16 cellular contexts compared by ENCODE assay signal in the genomic region with DNA sequence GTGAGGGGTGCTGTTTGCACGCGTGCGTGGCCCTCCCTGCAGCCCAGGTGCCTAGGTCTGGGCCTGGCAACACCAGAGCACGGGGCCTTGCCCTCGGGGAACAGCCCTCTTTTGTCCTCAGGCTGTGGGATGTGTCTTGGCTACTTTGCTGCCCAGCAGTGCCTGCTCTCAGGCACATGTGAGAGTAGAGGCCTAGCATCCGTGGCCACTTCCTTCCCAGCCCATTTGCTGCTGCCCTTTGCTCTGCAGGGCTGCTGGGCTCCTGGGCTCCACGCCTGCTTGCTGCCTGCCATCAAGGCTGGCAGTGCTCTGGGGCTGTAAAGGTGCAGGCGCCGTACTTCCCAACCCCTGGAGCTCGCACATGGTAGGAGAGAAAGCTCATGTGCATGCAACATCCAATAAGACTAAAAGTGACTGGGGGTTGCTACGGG. TPM values are rescaled to one million over a fixed set of nuclear protein-coding genes. Genes with fewer than 3 reads are reported as not detected.
DNase-seq lines count a peak whose midpoint lies in the region; ATAC-seq, FAIRE-seq and TF ChIP-seq lines count a peak whose summit lies in the region.
"Had no signal": no experiment of that assay in that cellular context is flagged by ENCODE, and none has a peak within 500 bp of the region (broad histone marks: within the 10 kb centered on the region; RNA-seq: fewer than 3 reads in every experiment).

No MANE protein-coding gene starts in this region.

- peaks cover 63% of the 10 kb centered on the region for H4K20me1 ChIP-seq in neural progenitor cell (ENCODE audit: low read depth)

- FAIRE-seq in urothelium cell line (lab: Jason Lieb, UNC), result peak; percentile 17

- peaks cover 68 to 100% (median 98%) of the 10 kb centered on the region in 9 donors for H3K4me1 ChIP-seq in heart right ventricle
- peaks cover 10 to 58% of the 10 kb centered on the region in 2 donors for H3K4me1 ChIP-seq in esophagus (ENCODE audit: control insufficient read depth in 2 of 2, insufficient read depth in 2 of 2, low read length in 1 of 2)
- peaks cover 32% of the 10 kb centered on the region for H3K4me1 ChIP-seq in neural progenitor cell

- H3K4me1 Mint-ChIP-seq in neural progenitor cell, result peaks cover 63% of the 10 kb centered on the region

- peak overlapping the region; percentile 71 for H3K4me3 Mint-ChIP-seq in neural progenitor cell

- peak overlapping the region; percentile 95 for H3K27ac Mint-ChIP-seq in neural progenitor cell

- H3K36me3 Mint-ChIP-seq in neural progenitor cell, result peaks cover 7% of the 10 kb centered on the region

- H3K36me3 ChIP-seq in heart right ventricle (peaks cover 0 to 67% (median 22%) of the 10 kb centered on the region in 9 donors), esophagus (ENCODE audit: control insufficient read depth in 2 of 2, insufficient read depth in 2 of 2, low read length in 1 of 2) (peaks cover 14 to 51% of the 10 kb centered on the region in 2 donors), neural progenitor cell (no peaks in the 10 kb centered on the region)

- no peak overlapping the region for H2AFZ ChIP-seq in neural progenitor cell (replicated peaks)

- H3K9me3 ChIP-seq in heart right ventricle (no peaks in the 10 kb centered on the region), esophagus (ENCODE audit: control insufficient read depth in 2 of 2, insufficient read depth in 1 of 2, low read depth in 1 of 2, low read length in 1 of 2) (no peaks in the 10 kb centered on the region), neural progenitor cell (ENCODE audit: low read depth) (no peaks in the 10 kb centered on the region)
- H3K9me3 ChIP-seq: SJCRH30 had no signal

- peaks cover 70% of the 10 kb centered on the region for H3K79me2 ChIP-seq in neural progenitor cell (ENCODE audit: low read depth)

- DNase-seq in heart right ventricle, result no peak
- no peak for DNase-seq in Right ventricle myocardium inferior (ENCODE audit: missing footprints)
- DNase-seq in neural progenitor cell (ENCODE audit: low spot score), result no peak
- no peak for DNase-seq in urothelium cell line (ENCODE audit: low spot score)
- no peak for DNase-seq in GM03348 (ENCODE audit: low spot score)
- DNase-seq in NCI-H2196 (lab: John Stamatoyannopoulos, UW; ENCODE audit: unreplicated experiment), result no peak
- DNase-seq: ACHN; activated naive CD4-positive, alpha-beta T cell treated with Interleukin-2 at 50 U/mL for 16 hours; hippocampal formation; NCI-H510A; SJCRH30 had no signal

- H3K9me3 Mint-ChIP-seq in neural progenitor cell, result no peaks in the 10 kb centered on the region

- H3K9ac ChIP-seq in neural progenitor cell, result no peak overlapping the region

- intact Hi-C loops in heart right ventricle (cut with DNase I), result loop anchor here in 1 of 10 donors (5.0 kb wide), 1 partner anchor 45 kb away; no protein-coding TSS in a partner anchor
- intact Hi-C loops in Right ventricle myocardium inferior (cut with DNase I), result no loop called here

- ATAC-seq in heart right ventricle (no peak), Right ventricle myocardium inferior (no peak), HG03108 (IDR thresholded peaks at IDR 0.05; ENCODE audit: unreplicated experiment) (no peak)

- H3K27me3 ChIP-seq in heart right ventricle, result no peaks in the 10 kb centered on the region
- H3K27me3 ChIP-seq in esophagus (ENCODE audit: control insufficient read depth in 1 of 2, insufficient read depth in 2 of 2, low read length in 2 of 2), result no peaks in the 10 kb centered on the region
- H3K27me3 ChIP-seq in neural progenitor cell, result no peaks in the 10 kb centered on the region
- H3K27me3 ChIP-seq: SJCRH30 had no signal

- 69 to 73% methylated on average over 11 of the region's 11 CpGs for WGBS in heart right ventricle, 2 donors
- WGBS in esophagus, 2 donors, result 52 to 53% methylated on average over 11 of the region's 11 CpGs

- no peak overlapping the region for H3K4me3 ChIP-seq in heart right ventricle
- no peak overlapping the region for H3K4me3 ChIP-seq in esophagus (ENCODE audit: low read depth in 1 of 2, low read length in 2 of 2)
- H3K4me3 ChIP-seq in neural progenitor cell, result no peak overlapping the region
- H3K4me3 ChIP-seq: SJCRH30 had no signal

- TF ChIP-seq CTCF in heart right ventricle (IDR thresholded peaks at IDR 0.05) (no peak), neural progenitor cell (IDR thresholded peaks at IDR 0.05) (no peak)

- H3K27me3 Mint-ChIP-seq in neural progenitor cell (ENCODE audit: insufficient read depth, low read depth), result peaks cover 6% of the 10 kb centered on the region

- H3K27ac ChIP-seq in heart right ventricle (peak overlapping the region; percentile 3 to 95 (median 66)), esophagus (ENCODE audit: low read depth in 2 of 2, low read length in 1 of 2) (peak overlapping the region; percentile 71 to 82), neural progenitor cell (peak overlapping the region; percentile 25)
- H3K27ac ChIP-seq: SJCRH30 had no signal

- peaks cover 15% of the 10 kb centered on the region for H3F3A ChIP-seq in neural progenitor cell (ENCODE audit: low read depth)

- H3K4me2 ChIP-seq in neural progenitor cell, result no peak overlapping the region

RNA-seq across cellular contexts. Expression of gene CAPN12, which starts 46.6 kb away (rescaled TPM):
- total RNA-seq in heart right ventricle (1 to 10 TPM in 2 of 10 donors, under 1 TPM in 8; 0.15 to 1.5 (median 0.59) TPM), Right ventricle myocardium inferior (not detected), neural progenitor cell (ENCODE audit: low replicate concordance) (1.0 and 4.9 TPM in 2 replicates)
- polyA plus RNA-seq in heart right ventricle (1 to 10 TPM; 1.1 to 3.6 TPM), esophagus (10 to 100 TPM in 1 of 2 donors, 1 to 10 TPM in 1; 4.1 to 12.3 TPM)
- total RNA-seq: Daoy, dermis microvascular lymphatic vessel endothelial cell, myocyte, SJCRH30 had no signal

RNA-seq across cellular contexts. Expression of gene ACTN4, which starts 50.2 kb away (rescaled TPM):
- total RNA-seq in heart right ventricle (100 to 1,000 TPM; 129 to 291 (median 149) TPM), Right ventricle myocardium inferior (145 TPM), neural progenitor cell (ENCODE audit: low replicate concordance) (127 and 233 TPM in 2 replicates)
- polyA plus RNA-seq in heart right ventricle (100 to 1,000 TPM in 1 of 2 donors, 10 to 100 TPM in 1; 92.4 to 189 TPM), esophagus (100 to 1,000 TPM; 261 to 376 TPM)

Comparison
In these comparisons a context has a peak if more than half of its experiments do, and no peak if none do; other contexts are left out.
1. H3K27ac ChIP-seq: peak in every context shown above with its lines; median percentile 76 in esophagus; 66 in heart right ventricle; 25 in neural progenitor cell.